In the genomic region with DNA sequence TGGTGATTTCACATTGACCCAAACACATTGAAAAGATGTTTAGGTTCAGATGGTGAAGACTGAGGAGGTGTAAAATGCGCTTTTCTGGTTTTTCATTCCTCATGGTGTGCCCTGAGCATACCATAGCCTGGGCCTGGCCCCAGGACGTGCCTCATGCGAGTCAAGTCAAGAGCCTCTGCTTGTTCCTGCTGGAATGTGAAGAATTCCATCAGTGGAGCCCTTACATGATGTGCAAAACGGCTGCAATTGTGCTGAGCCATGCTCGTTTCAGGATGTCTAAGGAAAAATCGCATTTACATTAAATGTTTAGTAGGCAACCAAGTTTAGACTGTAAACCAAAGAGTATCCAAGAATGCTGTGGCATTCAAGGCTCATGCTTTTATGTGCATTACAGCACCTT, we compare ENCODE assay signal across 24 cellular contexts. TPM values are rescaled to one million over a fixed set of nuclear protein-coding genes. Genes with fewer than 3 reads are reported as not detected.
DNase-seq lines count a peak whose midpoint lies in the region; ATAC-seq and TF ChIP-seq lines count a peak whose summit lies in the region.
"Had no signal": no experiment of that assay in that cellular context is flagged by ENCODE, and none has a peak within 500 bp of the region (broad histone marks: within the 10 kb centered on the region; RNA-seq: fewer than 3 reads in every experiment).

No MANE protein-coding gene starts in this region.

- TF ChIP-seq RAD21 in Ishikawa (IDR thresholded peaks at IDR 0.05; ENCODE audit: low read depth): no peak

- H3K4me1 Mint-ChIP-seq in nephron progenitor cell: peaks cover 5% of the 10 kb centered on the region
- no peaks in the 10 kb centered on the region for H3K4me1 Mint-ChIP-seq in activated CD8-positive, alpha-beta T cell treated with anti-CD3 and anti-CD28 coated beads, Interleukin-2, amount 10 ng/mL, durations not matched to agents 7 days and 5 days (ENCODE audit: low read depth)
- H3K4me1 Mint-ChIP-seq: B cell; stimulated activated naive B cell treated with anti-CD40 and anti-IgM and Interleukin-4, amounts not matched to agents 10 μg/mL and 1 μg/mL and 100 μg/mL, for 72 hours had no signal

- no peak for TF ChIP-seq CTCF in fibroblast of villous mesenchyme (IDR thresholded peaks at IDR 0.05; ENCODE audit: insufficient read depth, low read depth, low read length)
- no peak for TF ChIP-seq CTCF in nephron progenitor cell (IDR thresholded peaks at IDR 0.05)

- no peaks in the 10 kb centered on the region for H3K27me3 Mint-ChIP-seq in nephron progenitor cell (ENCODE audit: low read depth, poor library complexity)
- H3K27me3 Mint-ChIP-seq in activated CD8-positive, alpha-beta T cell treated with anti-CD3 and anti-CD28 coated beads, Interleukin-2, amount 10 ng/mL, durations not matched to agents 7 days and 5 days (ENCODE audit: low read depth): no peaks in the 10 kb centered on the region

- POLR2A ChIA-PET in activated CD8-positive, alpha-beta T cell treated with anti-CD3 and anti-CD28 coated beads, Interleukin-2, amount 10 ng/mL, durations not matched to agents 7 days and 5 days (lab: Charles Lee): no interaction called here

- ATAC-seq in HG03039 (IDR thresholded peaks at IDR 0.05; ENCODE audit: unreplicated experiment): no peak
- no peak for ATAC-seq in GM21515 (IDR thresholded peaks at IDR 0.05; ENCODE audit: unreplicated experiment)
- ATAC-seq in activated CD8-positive, alpha-beta T cell treated with anti-CD3 and anti-CD28 coated beads, Interleukin-2, amount 10 ng/mL, durations not matched to agents 7 days and 5 days: no peak
- ATAC-seq: left lobe of liver; right cardiac atrium; stimulated activated naive B cell treated with anti-CD40 and anti-IgM and Interleukin-4, amounts not matched to agents 10 μg/mL and 1 μg/mL and 100 μg/mL, for 72 hours had no signal

- H3K36me3 Mint-ChIP-seq in nephron progenitor cell (ENCODE audit: low read depth): peaks cover 81% of the 10 kb centered on the region
- no peaks in the 10 kb centered on the region for H3K36me3 Mint-ChIP-seq in activated CD8-positive, alpha-beta T cell treated with anti-CD3 and anti-CD28 coated beads, Interleukin-2, amount 10 ng/mL, durations not matched to agents 7 days and 5 days (ENCODE audit: low read depth)
- H3K36me3 Mint-ChIP-seq: activated CD4-positive, alpha-beta memory T cell treated with anti-CD3 and anti-CD28 coated beads for 36 hours; stimulated activated naive B cell treated with anti-CD40 and anti-IgM and Interleukin-4, amounts not matched to agents 10 μg/mL and 1 μg/mL and 100 μg/mL, for 72 hours had no signal

- CTCF ChIA-PET in activated CD8-positive, alpha-beta T cell treated with anti-CD3 and anti-CD28 coated beads, Interleukin-2, amount 10 ng/mL, durations not matched to agents 7 days and 5 days (lab: Charles Lee): no interaction called here

- H3K9me3 Mint-ChIP-seq in nephron progenitor cell: peaks cover 5% of the 10 kb centered on the region
- no peaks in the 10 kb centered on the region for H3K9me3 Mint-ChIP-seq in activated CD8-positive, alpha-beta T cell treated with anti-CD3 and anti-CD28 coated beads, Interleukin-2, amount 10 ng/mL, durations not matched to agents 7 days and 5 days (ENCODE audit: insufficient read depth)
- H3K9me3 Mint-ChIP-seq: activated CD4-positive, alpha-beta memory T cell treated with anti-CD3 and anti-CD28 coated beads for 36 hours; stimulated activated naive B cell treated with anti-CD40 and anti-IgM and Interleukin-4, amounts not matched to agents 10 μg/mL and 1 μg/mL and 100 μg/mL, for 72 hours; T-helper 1 cell treated with Interleukin-12 subunit alpha and Interleukin-12 subunit beta and Interleukin-4 antibody, amounts not matched to agents 30 μg/mL and 1 μg/mL, for 36 hours had no signal

- no peak for TF ChIP-seq EP300 in Ishikawa (IDR thresholded peaks at IDR 0.05; ENCODE audit: borderline replicate concordance)

- H3K27ac Mint-ChIP-seq in nephron progenitor cell: peak overlapping the region; percentile 29
- no peak overlapping the region for H3K27ac Mint-ChIP-seq in activated CD8-positive, alpha-beta T cell treated with anti-CD3 and anti-CD28 coated beads, Interleukin-2, amount 10 ng/mL, durations not matched to agents 7 days and 5 days
- H3K27ac Mint-ChIP-seq: activated CD4-positive, alpha-beta memory T cell treated with anti-CD3 and anti-CD28 coated beads for 36 hours; B cell; stimulated activated naive B cell treated with anti-CD40 and anti-IgM and Interleukin-4, amounts not matched to agents 10 μg/mL and 1 μg/mL and 100 μg/mL, for 72 hours; T-helper 1 cell treated with Interleukin-12 subunit alpha and Interleukin-12 subunit beta and Interleukin-4 antibody, amounts not matched to agents 30 μg/mL and 1 μg/mL, for 36 hours had no signal

- peak; percentile 72 for DNase-seq in EH (ENCODE audit: low read depth)
- DNase-seq in fibroblast of villous mesenchyme (ENCODE audit: low read depth): peak; percentile 17
- DNase-seq in nephron progenitor cell: no peak
- DNase-seq in activated CD8-positive, alpha-beta T cell treated with anti-CD3 and anti-CD28 coated beads, Interleukin-2, amount 10 ng/mL, durations not matched to agents 7 days and 5 days: no peak
- no peak for DNase-seq in activated effector memory CD4-positive, alpha-beta T cell treated with Interleukin-2 at 50 U/mL for 16 hours
- DNase-seq: activated CD4-positive, alpha-beta memory T cell treated with anti-CD3 and anti-CD28 coated beads for 36 hours; activated naive CD4-positive, alpha-beta T cell treated with anti-CD3 and anti-CD28 coated beads, Interleukin-2, amount 50 U/mL, for 16 hours; activated T-cell treated with anti-CD3 and anti-CD28 coated beads, Interleukin-2, amount 50 U/mL, for 1 hour; COR-L47; NCI-H1105 treated with DMSO at 0.1 percent for 48 hours; NCI-H526 treated with DMSO at 0.1 percent for 48 hours; right cardiac atrium; SHP77 treated with DMSO at 0.1 percent for 48 hours; stimulated activated naive B cell treated with anti-CD40 and anti-IgM and Interleukin-4, amounts not matched to agents 10 μg/mL and 1 μg/mL and 100 μg/mL, for 72 hours; tibial artery had no signal

- H3K4me3 ChIP-seq in fibroblast of villous mesenchyme (ENCODE audit: low read depth, low read length): no peak overlapping the region
- H3K4me3 ChIP-seq: coronary artery, tibial artery had no signal

- H3K4me3 Mint-ChIP-seq in nephron progenitor cell: no peak overlapping the region
- no peak overlapping the region for H3K4me3 Mint-ChIP-seq in activated CD8-positive, alpha-beta T cell treated with anti-CD3 and anti-CD28 coated beads, Interleukin-2, amount 10 ng/mL, durations not matched to agents 7 days and 5 days
- H3K4me3 Mint-ChIP-seq: activated CD4-positive, alpha-beta memory T cell treated with anti-CD3 and anti-CD28 coated beads for 36 hours; B cell; stimulated activated naive B cell treated with anti-CD40 and anti-IgM and Interleukin-4, amounts not matched to agents 10 μg/mL and 1 μg/mL and 100 μg/mL, for 72 hours; T-helper 1 cell treated with Interleukin-12 subunit alpha and Interleukin-12 subunit beta and Interleukin-4 antibody, amounts not matched to agents 30 μg/mL and 1 μg/mL, for 36 hours had no signal

TF ChIP-seq in Ishikawa, 13 proteins besides CTCF, POLR2A, EP300 and RAD21:
- TF ChIP-seq TEAD4 (IDR thresholded peaks at IDR 0.05): 0 out of 2 replicates have a peak, but pooled peaks have one; percentile 5
- TF ChIP-seq ZBTB7A (IDR thresholded peaks at IDR 0.05; ENCODE audit: low read depth): no peak

RNA-seq across cellular contexts. Expression of a gene that starts 34.9 kb away (rescaled TPM):
- total RNA-seq in fibroblast of villous mesenchyme: 3.5 and 3.9 TPM in 2 replicates
- total RNA-seq in activated CD8-positive, alpha-beta T cell treated with anti-CD3 and anti-CD28 coated beads, Interleukin-2, amount 10 ng/mL, durations not matched to agents 7 days and 5 days: not detected
- total RNA-seq: activated CD4-positive, alpha-beta memory T cell treated with anti-CD3 and anti-CD28 coated beads for 36 hours; B cell; HT-29; OCI-LY7 had no signal

Comparison
In these comparisons a context has a peak if more than half of its experiments do, and no peak if none do; other contexts are left out.
1. DNase-seq: peak in EH (single experiment) and fibroblast of villous mesenchyme (single experiment); none in nephron progenitor cell (single experiment), activated CD8-positive, alpha-beta T cell treated with anti-CD3 and anti-CD28 coated beads, Interleukin-2, amount 10 ng/mL, durations not matched to agents 7 days and 5 days (single experiment) and activated effector memory CD4-positive, alpha-beta T cell treated with Interleukin-2 at 50 U/mL for 16 hours (single experiment).